In genomic region chr1:17675681-17676243, GRCh38 we compare ENCODE assay signal across 2 cellular contexts.
A peak's percentile ranks its signal among the peaks of the same experiment; 100 is the strongest.
TF ChIP-seq lines count a peak whose summit lies in the region.

No MANE protein-coding gene starts in this region.

TF ChIP-seq in HEK293T, 16 proteins besides CTCF, POLR2A, EP300 and RAD21:
- TF ChIP-seq ZNF384 (IDR thresholded peaks at IDR 0.05), result no peak
- TF ChIP-seq CTBP1 (IDR thresholded peaks at IDR 0.05; ENCODE audit: borderline replicate concordance), result peak; percentile 86; the same call in 1 of the 2 replicates
- no peak for TF ChIP-seq L3MBTL2 (conservative IDR thresholded peaks at IDR 0.05)

TF ChIP-seq in H1, 55 proteins besides CTCF, POLR2A, EP300 and RAD21:
- TF ChIP-seq KDM1A (IDR thresholded peaks at IDR 0.05; ENCODE audit: borderline replicate concordance, low read length), result no peak
- no peak for TF ChIP-seq CBX8 (IDR thresholded peaks at IDR 0.05; ENCODE audit: borderline replicate concordance, low read depth, low read length)
- no peak for TF ChIP-seq CHD7 (IDR thresholded peaks at IDR 0.05; ENCODE audit: insufficient replicate concordance, low read length)
- no peak for TF ChIP-seq PHF8 (conservative IDR thresholded peaks at IDR 0.05; ENCODE audit: low read depth, low read length)
- TF ChIP-seq CHD2 (IDR thresholded peaks at IDR 0.05; ENCODE audit: low read length), result no peak
- no peak for TF ChIP-seq KDM4A (IDR thresholded peaks at IDR 0.05; ENCODE audit: low read depth, low read length, severe bottlenecking)
- no peak for TF ChIP-seq TAF1 (IDR thresholded peaks at IDR 0.05; ENCODE audit: low read depth, low read length)
- no peak for TF ChIP-seq ASH2L (IDR thresholded peaks at IDR 0.05; ENCODE audit: low read length)
- no peak for TF ChIP-seq USF2 (IDR thresholded peaks at IDR 0.05; ENCODE audit: low read length)
- TF ChIP-seq ZNF274 (IDR thresholded peaks at IDR 0.05; ENCODE audit: borderline replicate concordance, extremely low read depth, low read length), result no peak
- TF ChIP-seq CBX5 (IDR thresholded peaks at IDR 0.05; ENCODE audit: low read depth, low read length), result no peak
- TF ChIP-seq SIRT6 (IDR thresholded peaks at IDR 0.05; ENCODE audit: low read length), result no peak
- no peak for TF ChIP-seq EGR1 (IDR thresholded peaks at IDR 0.05; ENCODE audit: borderline replicate concordance, low read depth, low read length)
- TF ChIP-seq ATF3 (IDR thresholded peaks at IDR 0.05; ENCODE audit: insufficient read depth, low read depth, low read length), result no peak
- no peak for TF ChIP-seq SUZ12 (IDR thresholded peaks at IDR 0.05; ENCODE audit: low read length)
- no peak for TF ChIP-seq TBP (IDR thresholded peaks at IDR 0.05; ENCODE audit: low read depth, low read length)
- TF ChIP-seq SP4 (IDR thresholded peaks at IDR 0.05; ENCODE audit: low read length), result no peak
